Comparison of ENCODE assay signal across 2 cellular contexts in the genomic region with DNA sequence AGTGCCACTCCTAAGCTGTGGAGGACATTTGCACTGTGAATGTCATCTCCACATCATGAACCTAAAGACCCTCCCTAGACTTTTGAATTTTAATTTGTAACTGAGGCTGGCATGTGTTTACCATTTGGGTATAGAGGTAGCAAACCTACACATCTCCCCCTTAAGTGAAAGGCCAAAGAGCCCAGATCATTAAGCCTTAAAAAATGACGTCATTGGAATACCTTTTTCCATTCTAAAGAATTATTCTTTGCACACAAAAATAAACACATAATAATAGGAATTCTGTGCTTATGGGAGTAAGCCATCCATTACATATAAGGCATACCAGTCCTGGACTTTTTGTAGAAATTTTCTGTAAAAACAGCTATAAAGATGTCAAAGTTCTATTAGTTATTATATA.
TF ChIP-seq lines count a peak whose summit lies in the region.

No MANE protein-coding gene starts in this region.

TF ChIP-seq in HepG2, 621 proteins besides CTCF, POLR2A, EP300 and RAD21:
- TF ChIP-seq ZNF530 (CRISPR knock-in tag; IDR thresholded peaks at IDR 0.05; ENCODE audit: low read depth) = no peak
- TF ChIP-seq ZNF543 (CRISPR knock-in tag; IDR thresholded peaks at IDR 0.05) = no peak
- TF ChIP-seq ATF7 (IDR thresholded peaks at IDR 0.05) = peak; percentile 99
- no peak for TF ChIP-seq ATF7 (CRISPR knock-in tag; IDR thresholded peaks at IDR 0.05)
- TF ChIP-seq CREB1 (IDR thresholded peaks at IDR 0.05) = peak; percentile 90
- TF ChIP-seq CREB1 (CRISPR knock-in tag; IDR thresholded peaks at IDR 0.05) = no peak

TF ChIP-seq in GM12878, 131 proteins besides CTCF, POLR2A, EP300 and RAD21:
- TF ChIP-seq ATF7 (IDR thresholded peaks at IDR 0.05; ENCODE audit: low read depth) (peak; percentile 65), SKIL (IDR thresholded peaks at IDR 0.05; ENCODE audit: low read depth, poor library complexity, severe bottlenecking) (no peak)
TF ChIP-seq in GM12878: peak in this region for 1.
